ENCODE assay signal across 1 cellular context in genomic region chr10:18159596-18159995, GRCh38.
TF ChIP-seq lines count a peak whose summit lies in the region.

No MANE protein-coding gene starts in this region.

TF ChIP-seq in SK-N-SH treated with all-trans-retinoic acid at 6 μM for 48 hours, 23 proteins besides CTCF, POLR2A, EP300 and RAD21 (continued from another document):
- TF ChIP-seq ZFP30 (CRISPR knock-in tag; IDR thresholded peaks at IDR 0.05): no peak; the same call in 1 of the 2 replicates
- peak; percentile 99 for TF ChIP-seq ISL1 (CRISPR knock-in tag; IDR thresholded peaks at IDR 0.05)
- TF ChIP-seq TOX (CRISPR knock-in tag; IDR thresholded peaks at IDR 0.05; ENCODE audit: borderline replicate concordance): peak; percentile 100
- TF ChIP-seq CREB5 (CRISPR knock-in tag; IDR thresholded peaks at IDR 0.05; ENCODE audit: low read depth): peak; percentile 94
